10 cellular contexts compared by ENCODE assay signal in genomic region chr5:140246378-140247122, GRCh38. TPM values are rescaled to one million over a fixed set of nuclear protein-coding genes. Genes with fewer than 3 reads are reported as not detected.
DNase-seq lines count a peak whose midpoint lies in the region; FAIRE-seq and TF ChIP-seq lines count a peak whose summit lies in the region.
"Had no signal": no experiment of that assay in that cellular context is flagged by ENCODE, and none has a peak within 500 bp of the region (broad histone marks: within the 10 kb centered on the region; RNA-seq: fewer than 3 reads in every experiment).

No MANE protein-coding gene starts in this region.

- H3K4me2 ChIP-seq in fibroblast of lung (ENCODE audit: extremely low read depth, insufficient read depth, low read length) (no peak overlapping the region), neural progenitor cell (no peak overlapping the region)

- no peak overlapping the region for H2AFZ ChIP-seq in fibroblast of lung (ENCODE audit: low read length)
- H2AFZ ChIP-seq in neural progenitor cell (replicated peaks): no peak overlapping the region

- H3K4me1 Mint-ChIP-seq in neural progenitor cell: peaks cover 21% of the 10 kb centered on the region

- H3K9me3 Mint-ChIP-seq in neural progenitor cell: no peaks in the 10 kb centered on the region

- H3K4me3 ChIP-seq in fibroblast of lung (replicated peaks in 1 of 4; ENCODE audit: control extremely low read depth in 1 of 4, insufficient read depth in 1 of 4, low read depth in 3 of 4, low read length in 4 of 4) (no peak overlapping the region), neural progenitor cell (no peak overlapping the region)

- H3K36me3 ChIP-seq in fibroblast of lung (ENCODE audit: control insufficient read depth, insufficient read depth, low read length) (no peaks in the 10 kb centered on the region), neural progenitor cell (no peaks in the 10 kb centered on the region)

- FAIRE-seq in RCC 7860 (lab: Jason Lieb, UNC): no peak

- H3K27ac Mint-ChIP-seq in neural progenitor cell: no peak overlapping the region

- H3K9me3 ChIP-seq in fibroblast of lung (ENCODE audit: control insufficient read depth, insufficient read depth, low read depth, low read length): no peaks in the 10 kb centered on the region
- H3K9me3 ChIP-seq in neural progenitor cell (ENCODE audit: low read depth): no peaks in the 10 kb centered on the region

- H3K4me1 ChIP-seq in fibroblast of lung (ENCODE audit: control insufficient read depth, extremely low read depth, insufficient read depth, low read length): peaks cover 30% of the 10 kb centered on the region
- peaks cover 7% of the 10 kb centered on the region for H3K4me1 ChIP-seq in neural progenitor cell

- H3K9ac ChIP-seq in fibroblast of lung (ENCODE audit: insufficient read depth, low read length) (no peak overlapping the region), neural progenitor cell (no peak overlapping the region)

- H3F3A ChIP-seq in neural progenitor cell (ENCODE audit: low read depth): peaks cover 15% of the 10 kb centered on the region

- no peak overlapping the region for H3K4me3 Mint-ChIP-seq in neural progenitor cell

- H3K27me3 Mint-ChIP-seq in neural progenitor cell (ENCODE audit: insufficient read depth, low read depth): peaks cover 6% of the 10 kb centered on the region

- H3K36me3 Mint-ChIP-seq in neural progenitor cell: peaks cover 11% of the 10 kb centered on the region

- H3K27me3 ChIP-seq in fibroblast of lung (ENCODE audit: control insufficient read depth, insufficient read depth, low read length) (no peaks in the 10 kb centered on the region), neural progenitor cell (no peaks in the 10 kb centered on the region)

- peaks cover 4% of the 10 kb centered on the region for H3K79me2 ChIP-seq in fibroblast of lung (ENCODE audit: control insufficient read depth, insufficient read depth, low read length)
- H3K79me2 ChIP-seq in neural progenitor cell (ENCODE audit: low read depth): peaks cover 8% of the 10 kb centered on the region

- TF ChIP-seq CTCF in fibroblast of lung (conservative IDR thresholded peaks at IDR 0.05 in 1 of 2, IDR thresholded peaks at IDR 0.05 in 1 of 2; ENCODE audit: low read depth in 1 of 2, low read length in 2 of 2) (no peak), neural progenitor cell (IDR thresholded peaks at IDR 0.05) (no peak)

- DNase-seq in AG08396 (ENCODE audit: low spot score) (peak; percentile 70), RCC 7860 (ENCODE audit: low spot score) (peak; percentile 40), fibroblast of lung (ENCODE audit: low read depth in 2 of 2) (peak; percentile 57 to 88), myocyte (ENCODE audit: low read depth) (peak; percentile 60), NCI-H510A (lab: John Stamatoyannopoulos, UW) (no peak), neural progenitor cell (ENCODE audit: low spot score) (no peak), H4 (ENCODE audit: low spot score) (no peak)
- no peak for DNase-seq in activated CD4-positive, alpha-beta T cell treated with anti-CD3 and anti-CD28 coated beads, Interleukin-2, amount 50 U/mL, for 4 hours
- DNase-seq: activated CD4-positive, alpha-beta T cell treated with anti-CD3 and anti-CD28 coated beads for 48 hours; NCI-H1436 had no signal

- peak overlapping the region; percentile 30 for H3K27ac ChIP-seq in fibroblast of lung (ENCODE audit: insufficient read depth, low read length)
- H3K27ac ChIP-seq in neural progenitor cell: no peak overlapping the region

- H4K20me1 ChIP-seq in fibroblast of lung (ENCODE audit: control insufficient read depth, extremely low read depth, insufficient read depth, low read length): no peaks in the 10 kb centered on the region
- H4K20me1 ChIP-seq in neural progenitor cell (ENCODE audit: low read depth): peaks cover 29% of the 10 kb centered on the region

RNA-seq across cellular contexts. Expression of gene PFDN1, which starts 56.4 kb away (rescaled TPM):
- total RNA-seq in fibroblast of lung (34.4 and 35.5 TPM in 2 replicates), myocyte (42.0 and 63.9 TPM in 2 replicates), neural progenitor cell (ENCODE audit: low replicate concordance) (79.8 and 84.3 TPM in 2 replicates)
- polyA plus RNA-seq in fibroblast of lung: 125 and 140 TPM in 2 replicates
- 96.9 and 99.0 TPM in 2 replicates for polyA plus RNA-seq in fibroblast of lung (2012)
- polyA minus RNA-seq in fibroblast of lung (ENCODE audit: low replicate concordance): 62.6 and 168 TPM in 2 replicates
- 75.9 TPM for polyA plus RNA-seq in myocyte (2012)
- total RNA-seq in H4 (2014; rRNA removed; shearing (Covaris generic)): 58.8 and 77.4 TPM in 2 replicates

Comparison
In these comparisons a context has a peak if more than half of its experiments do, and no peak if none do; other contexts are left out.
1. DNase-seq: peak in AG08396 (single experiment), RCC 7860 (single experiment), fibroblast of lung (2 of 2) and myocyte (single experiment); none in NCI-H510A (single experiment), neural progenitor cell (single experiment), H4 (single experiment) and activated CD4-positive, alpha-beta T cell treated with anti-CD3 and anti-CD28 coated beads, Interleukin-2, amount 50 U/mL, for 4 hours (0 of 2).